Comparison of ENCODE assay signal across 14 cellular contexts in the genomic region with DNA sequence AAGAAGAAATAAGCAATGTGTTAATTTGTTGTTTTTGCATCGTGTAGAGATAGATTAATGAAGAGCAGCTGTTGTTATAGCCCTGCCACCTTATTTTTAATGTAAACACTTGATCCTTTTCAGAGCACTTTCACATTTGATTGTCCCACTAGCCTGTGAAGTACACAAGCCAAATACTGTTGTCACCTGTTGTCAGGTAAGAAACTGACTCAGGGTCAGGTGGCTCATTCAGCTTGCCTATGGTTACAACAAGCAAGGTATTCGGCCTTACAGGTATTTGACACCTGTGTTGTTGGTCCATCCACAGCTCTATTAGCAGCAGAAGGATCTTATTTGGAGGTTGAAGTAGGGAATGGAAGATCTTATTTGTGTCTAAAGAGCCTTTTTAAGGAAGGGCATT.
DNase-seq lines count a peak whose midpoint lies in the region; ATAC-seq and TF ChIP-seq lines count a peak whose summit lies in the region.
"Had no signal": no experiment of that assay in that cellular context is flagged by ENCODE, and none has a peak within 500 bp of the region (broad histone marks: within the 10 kb centered on the region; RNA-seq: fewer than 3 reads in every experiment).

No MANE protein-coding gene starts in this region.

- H3K27me3 ChIP-seq in Karpas-422 (ENCODE audit: low read length), result no peaks in the 10 kb centered on the region
- H3K27me3 ChIP-seq in esophagus squamous epithelium, result no peaks in the 10 kb centered on the region
- H3K27me3 ChIP-seq in upper lobe of left lung, result no peaks in the 10 kb centered on the region
- H3K27me3 ChIP-seq: stomach had no signal

- DNase-seq in Karpas-422 (peak; percentile 61), esophagus squamous epithelium (lab: John Stamatoyannopoulos, UW) (no peak), islet precursor cell (no peak), retina (no peak), upper lobe of left lung (no peak)
- DNase-seq: activated naive CD4-positive, alpha-beta T cell; Caco-2; cortex of kidney; NCI-H1092 treated with DMSO at 0.1 percent for 48 hours; stomach had no signal

- peak overlapping the region; percentile 35 for H3K9ac ChIP-seq in Karpas-422 (ENCODE audit: low read length)

- H3K9me3 ChIP-seq in Karpas-422 (ENCODE audit: low read length), result no peaks in the 10 kb centered on the region
- H3K9me3 ChIP-seq in esophagus squamous epithelium, result no peaks in the 10 kb centered on the region
- H3K9me3 ChIP-seq in upper lobe of left lung, result no peaks in the 10 kb centered on the region
- H3K9me3 ChIP-seq: Caco-2, stomach had no signal

- ATAC-seq in GM18858 (IDR thresholded peaks at IDR 0.05; ENCODE audit: unreplicated experiment) (peak; percentile 21), HG02610 (IDR thresholded peaks at IDR 0.05; ENCODE audit: unreplicated experiment) (peak; percentile 37), HG02571 (IDR thresholded peaks at IDR 0.05; ENCODE audit: unreplicated experiment) (no peak), upper lobe of left lung (ENCODE audit: low FRiP score in 2 of 2) (no peak)
- ATAC-seq: Right ventricle myocardium inferior had no signal

- no peaks in the 10 kb centered on the region for H3K9me2 ChIP-seq in Karpas-422 (replicated peaks; ENCODE audit: insufficient read depth, low read length)

- H3K27ac ChIP-seq in Karpas-422 (ENCODE audit: low read length) (peak overlapping the region; percentile 97), esophagus squamous epithelium (peak overlapping the region in 3 of 4 donors; percentile 14 to 78 (median 41)), upper lobe of left lung (no peak overlapping the region)
- H3K27ac ChIP-seq: stomach had no signal

- H3K36me3 ChIP-seq in Karpas-422 (ENCODE audit: insufficient read depth, low read length) (no peaks in the 10 kb centered on the region), esophagus squamous epithelium (peaks cover 0 to 57% (median 0%) of the 10 kb centered on the region in 3 donors), upper lobe of left lung (peaks cover 0 to 59% (median 11%) of the 10 kb centered on the region in 4 donors)

- TF ChIP-seq POLR2A in esophagus squamous epithelium (IDR thresholded peaks at IDR 0.05), result no peak
- TF ChIP-seq POLR2A in upper lobe of left lung (IDR thresholded peaks at IDR 0.05), result no peak

- peak overlapping the region; percentile 62 for H3K4me2 ChIP-seq in Karpas-422 (ENCODE audit: low read depth, low read length, poor library complexity, severe bottlenecking)

- no peak for TF ChIP-seq EP300 in upper lobe of left lung (IDR thresholded peaks at IDR 0.05)

- H3K4me3 ChIP-seq in Karpas-422 (ENCODE audit: low read length) (peak overlapping the region; percentile 15), esophagus squamous epithelium (no peak overlapping the region), upper lobe of left lung (no peak overlapping the region)
- H3K4me3 ChIP-seq: stomach had no signal

- peaks cover 68% of the 10 kb centered on the region for H3K4me1 ChIP-seq in Karpas-422 (ENCODE audit: low read length)
- peaks cover 22 to 70% (median 45%) of the 10 kb centered on the region in 3 donors for H3K4me1 ChIP-seq in esophagus squamous epithelium
- H3K4me1 ChIP-seq in upper lobe of left lung, result peaks cover 33 to 42% (median 36%) of the 10 kb centered on the region in 4 donors

- H2AFZ ChIP-seq in Karpas-422 (ENCODE audit: low read length), result no peak overlapping the region

- WGBS in esophagus squamous epithelium, 2 donors, result 70 to 76% methylated on average over 2 of the region's 2 CpGs
- 46 to 62% methylated on average over 2 of the region's 2 CpGs for WGBS in upper lobe of left lung, 2 donors

- no peaks in the 10 kb centered on the region for H4K20me1 ChIP-seq in Karpas-422 (ENCODE audit: insufficient read depth, low read depth, low read length)

- intact Hi-C loops in esophagus squamous epithelium (cut with DNase I), result no loop called here

- TF ChIP-seq CTCF in esophagus squamous epithelium (IDR thresholded peaks at IDR 0.05) (no peak), upper lobe of left lung (IDR thresholded peaks at IDR 0.05) (no peak)

- no peaks in the 10 kb centered on the region for H3K79me2 ChIP-seq in Karpas-422 (ENCODE audit: low read length)

Comparison
In these comparisons a context has a peak if more than half of its experiments do, and no peak if none do; other contexts are left out.
1. ATAC-seq: peak in GM18858 (single experiment) and HG02610 (single experiment); none in HG02571 (single experiment) and upper lobe of left lung (0 of 2).
2. H3K27ac ChIP-seq: peak in Karpas-422 (single experiment) and esophagus squamous epithelium (3 of 4); none in upper lobe of left lung (0 of 4).